1 cellular context compared by ENCODE assay signal in the genomic region with DNA sequence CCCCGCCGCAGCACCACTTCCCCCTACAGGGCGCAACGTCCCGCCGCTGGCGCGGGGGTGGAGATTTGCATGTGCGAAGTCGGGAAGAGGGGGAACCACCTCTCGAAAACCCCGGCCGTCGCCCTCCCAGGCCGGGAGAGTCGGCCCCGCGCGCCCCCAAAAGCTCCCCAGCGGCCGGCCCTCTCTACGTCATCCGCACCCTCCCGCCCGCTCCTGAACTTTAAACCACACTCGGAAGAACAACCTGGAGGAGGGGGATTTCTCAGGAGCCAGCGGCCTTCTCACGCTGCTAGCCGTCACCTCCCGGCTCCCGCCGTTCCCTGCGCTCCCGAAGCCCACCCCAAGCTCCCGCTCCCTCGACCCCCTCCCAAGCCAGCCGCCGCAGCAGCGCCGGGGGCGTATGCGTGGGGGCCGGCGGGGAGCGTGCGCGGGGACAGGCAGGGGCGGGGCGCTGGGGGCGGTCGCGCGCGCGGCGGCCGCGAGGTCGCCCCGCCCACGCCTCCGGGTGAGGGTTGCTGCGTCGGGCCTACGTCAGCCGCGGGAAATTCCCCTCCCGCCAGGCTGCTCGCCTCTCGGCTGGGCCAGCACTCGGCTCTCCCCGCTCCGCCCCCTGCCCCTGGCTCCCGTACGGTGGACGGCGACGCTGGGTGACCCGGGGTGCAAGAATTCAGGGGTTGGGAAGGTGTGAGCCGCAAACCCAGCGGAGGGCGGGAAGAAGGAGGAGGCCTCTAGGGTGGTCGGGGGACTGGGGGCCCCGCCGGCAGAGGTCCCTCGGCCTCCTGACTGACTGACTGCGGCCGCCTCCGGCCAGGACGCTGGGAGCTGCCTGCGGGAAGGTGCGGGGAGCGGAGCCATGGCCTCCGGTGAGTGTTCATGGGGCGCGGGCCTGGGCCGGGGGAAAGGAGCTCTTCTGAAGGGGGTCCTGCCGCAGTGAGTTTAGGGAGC.
TF ChIP-seq lines count a peak whose summit lies in the region.

REL (plus strand) TSS at position 587 of the 945 bp plus-strand sequence; CDS start at position 854, 267 bp downstream.

TF ChIP-seq in K562, 482 proteins besides CTCF, POLR2A, EP300 and RAD21 (continued from another document and continues in another):
- TF ChIP-seq ATF6 (CRISPR knock-in tag; IDR thresholded peaks at IDR 0.05) (no peak), ZNF41 (CRISPR knock-in tag; conservative IDR thresholded peaks at IDR 0.05) (no peak), HEY1 (CRISPR knock-in tag; IDR thresholded peaks at IDR 0.05; ENCODE audit: borderline replicate concordance) (no peak), JUN (IDR thresholded peaks at IDR 0.05; ENCODE audit: borderline replicate concordance, low read depth, low read length) (no peak), JUN (CRISPR knock-in tag; IDR thresholded peaks at IDR 0.05; ENCODE audit: borderline replicate concordance) (no peak), PATZ1 (CRISPR knock-in tag; IDR thresholded peaks at IDR 0.05; ENCODE audit: borderline replicate concordance) (no peak), ADNP (tag; IDR thresholded peaks at IDR 0.05) (no peak), ZFP36 (IDR thresholded peaks at IDR 0.05; ENCODE audit: low read depth, low read length, partially characterized antibody) (no peak), BRD4 (IDR thresholded peaks at IDR 0.05) (no peak), NRF1 (conservative IDR thresholded peaks at IDR 0.05 in 1 of 2, IDR thresholded peaks at IDR 0.05 in 1 of 2) (peak; percentile 81 to 85), CGGBP1 (CRISPR knock-in tag; IDR thresholded peaks at IDR 0.05) (no peak), BCLAF1 (IDR thresholded peaks at IDR 0.05; ENCODE audit: borderline replicate concordance in 1 of 2, control insufficient read depth in 1 of 2, low read depth in 2 of 2, low read length in 1 of 2) (no peak), SP1 (CRISPR knock-in tag; IDR thresholded peaks at IDR 0.05) (peak; percentile 26; the same call in 1 of the 2 replicates), SPI1 (IDR thresholded peaks at IDR 0.05; ENCODE audit: borderline replicate concordance, low read depth, low read length) (peak; percentile 71; the same call in 1 of the 2 replicates), BACH1 (tag; IDR thresholded peaks at IDR 0.05) (no peak), CHD1 (IDR thresholded peaks at IDR 0.05; ENCODE audit: low read length) (no peak), ZNF12 (CRISPR knock-in tag; IDR thresholded peaks at IDR 0.05) (no peak), ZNF121 (CRISPR knock-in tag; conservative IDR thresholded peaks at IDR 0.05) (no peak), ZNF699 (CRISPR knock-in tag; IDR thresholded peaks at IDR 0.05; ENCODE audit: insufficient replicate concordance) (no peak), ZNF785 (CRISPR knock-in tag; IDR thresholded peaks at IDR 0.05) (no peak), ESRRA (IDR thresholded peaks at IDR 0.05; ENCODE audit: borderline replicate concordance, low read depth) (no peak), GABPB1 (CRISPR knock-in tag; IDR thresholded peaks at IDR 0.05) (peak; percentile 44; the same call in 1 of the 2 replicates), ZBTB7A (IDR thresholded peaks at IDR 0.05; ENCODE audit: borderline replicate concordance, control insufficient read depth, low read depth, low read length) (peak; percentile 93), MBD2 (IDR thresholded peaks at IDR 0.05; ENCODE audit: borderline replicate concordance, low read depth) (peak; percentile 31; the same call in 1 of the 2 replicates), ZNF76 (CRISPR knock-in tag; IDR thresholded peaks at IDR 0.05; ENCODE audit: borderline replicate concordance) (no peak), ZFP1 (CRISPR knock-in tag; IDR thresholded peaks at IDR 0.05) (no peak), SNAPC5 (CRISPR knock-in tag; IDR thresholded peaks at IDR 0.05) (no peak), ZBTB40 (IDR thresholded peaks at IDR 0.05) (no peak; the same call in 1 of the 2 replicates), ZBTB40 (CRISPR knock-in tag; IDR thresholded peaks at IDR 0.05) (no peak), POLR2B (IDR thresholded peaks at IDR 0.05; ENCODE audit: low read depth, partially characterized antibody) (peak; percentile 75), ZBTB34 (CRISPR knock-in tag; IDR thresholded peaks at IDR 0.05) (no peak), SNRNP70 (optimal IDR thresholded peaks at IDR 0.05; ENCODE audit: low read depth, low read length) (no peak)
- TF ChIP-seq, protein P1, sequence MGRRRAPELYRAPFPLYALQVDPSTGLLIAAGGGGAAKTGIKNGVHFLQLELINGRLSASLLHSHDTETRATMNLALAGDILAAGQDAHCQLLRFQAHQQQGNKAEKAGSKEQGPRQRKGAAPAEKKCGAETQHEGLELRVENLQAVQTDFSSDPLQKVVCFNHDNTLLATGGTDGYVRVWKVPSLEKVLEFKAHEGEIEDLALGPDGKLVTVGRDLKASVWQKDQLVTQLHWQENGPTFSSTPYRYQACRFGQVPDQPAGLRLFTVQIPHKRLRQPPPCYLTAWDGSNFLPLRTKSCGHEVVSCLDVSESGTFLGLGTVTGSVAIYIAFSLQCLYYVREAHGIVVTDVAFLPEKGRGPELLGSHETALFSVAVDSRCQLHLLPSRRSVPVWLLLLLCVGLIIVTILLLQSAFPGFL (CRISPR knock-in tag; IDR thresholded peaks at IDR 0.05): no peak
